8 cellular contexts compared by ENCODE assay signal in the genomic region with DNA sequence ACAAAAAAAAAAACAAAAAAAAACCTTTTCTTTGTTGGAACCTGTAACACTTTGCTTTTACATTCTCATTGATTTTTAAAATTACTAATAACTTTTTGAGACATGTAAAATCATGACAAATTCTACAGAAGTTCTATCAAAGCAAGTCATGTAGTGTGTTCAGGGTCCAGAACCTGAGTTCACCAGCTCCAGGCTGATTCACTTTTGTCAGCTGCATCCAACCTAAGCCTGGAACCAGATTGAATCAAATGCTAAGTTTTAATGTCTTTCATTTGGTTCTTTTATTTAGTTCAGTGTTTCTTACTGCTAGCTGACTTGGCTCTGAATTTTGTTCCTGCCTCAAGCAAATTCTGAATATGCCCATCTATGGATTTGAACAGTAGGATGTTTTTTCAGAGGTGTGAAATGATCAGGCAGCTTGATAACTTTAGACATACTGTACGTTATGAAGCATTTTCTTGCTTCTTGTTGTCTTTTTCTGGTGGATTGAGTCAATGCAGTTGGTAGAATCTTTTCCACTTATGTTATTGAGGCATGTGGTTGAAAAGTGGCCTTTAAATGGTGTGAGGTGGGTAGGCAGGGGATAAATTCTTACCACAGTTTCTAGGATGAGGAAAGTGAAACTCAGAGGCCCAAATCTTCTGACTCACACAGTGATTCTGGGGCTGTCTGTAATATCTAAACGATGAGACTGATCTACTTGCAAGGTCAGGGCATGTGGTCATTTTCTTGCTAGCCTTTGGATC.
DNase-seq lines count a peak whose midpoint lies in the region; ATAC-seq lines count a peak whose summit lies in the region.
"Not testable (repeated sequence)": the region's sequence is repeated elsewhere in the genome, so short reads cannot be mapped to it uniquely, and the experiment has no call there.

No MANE protein-coding gene starts in this region.

- H3K36me3 ChIP-seq in Karpas-422 (ENCODE audit: insufficient read depth, low read length) = not testable (repeated sequence)

- H3K4me3 ChIP-seq in Karpas-422 (ENCODE audit: low read length) = not testable (repeated sequence)

- H3K9me3 Mint-ChIP-seq in activated T-helper 17 cell treated with anti-CD3 and anti-CD28 coated beads, Interleukin-2, amount 50 U/mL, for 72 hours; stimulated activated naive B cell treated with anti-CD40 and anti-IgM and Interleukin-4, amounts not matched to agents 10 μg/mL and 1 μg/mL and 100 μg/mL, for 72 hours: not testable (repeated sequence)

- ATAC-seq in GM18502 (IDR thresholded peaks at IDR 0.05; ENCODE audit: poor library complexity, unreplicated experiment) (peak; percentile 73), GM21367 (IDR thresholded peaks at IDR 0.05; ENCODE audit: unreplicated experiment) (peak; percentile 54), HG02610 (IDR thresholded peaks at IDR 0.05; ENCODE audit: unreplicated experiment) (peak; percentile 84), HG03095 (IDR thresholded peaks at IDR 0.05; ENCODE audit: unreplicated experiment) (peak; percentile 50), left ventricle myocardium superior (peak; percentile 57)
- peak; percentile 93 for ATAC-seq in activated T-helper 17 cell treated with anti-CD3 and anti-CD28 coated beads, Interleukin-2, amount 50 U/mL, for 72 hours (replicated peaks)
- ATAC-seq in stimulated activated naive B cell treated with anti-CD40 and anti-IgM and Interleukin-4, amounts not matched to agents 10 μg/mL and 1 μg/mL and 100 μg/mL, for 72 hours (replicated peaks) = peak; percentile 91

- H3K9ac ChIP-seq in Karpas-422 (ENCODE audit: low read length) = not testable (repeated sequence)

- not testable (repeated sequence) for H3K27me3 Mint-ChIP-seq in activated T-helper 17 cell treated with anti-CD3 and anti-CD28 coated beads, Interleukin-2, amount 50 U/mL, for 72 hours; stimulated activated naive B cell treated with anti-CD40 and anti-IgM and Interleukin-4, amounts not matched to agents 10 μg/mL and 1 μg/mL and 100 μg/mL, for 72 hours

- not testable (repeated sequence) for DNase-seq in Karpas-422; left ventricle myocardium superior; stimulated activated naive B cell treated with anti-CD40 and anti-IgM and Interleukin-4, amounts not matched to agents 10 μg/mL and 1 μg/mL and 100 μg/mL, for 72 hours

- not testable (repeated sequence) for H3K27me3 ChIP-seq in Karpas-422 (ENCODE audit: low read length)

- not testable (repeated sequence) for H2AFZ ChIP-seq in Karpas-422 (ENCODE audit: low read length)

- not testable (repeated sequence) for H3K27ac ChIP-seq in Karpas-422 (ENCODE audit: low read length)

- H3K9me2 ChIP-seq in Karpas-422 (replicated peaks; ENCODE audit: insufficient read depth, low read length) = not testable (repeated sequence)

- H3K4me1 Mint-ChIP-seq in activated T-helper 17 cell treated with anti-CD3 and anti-CD28 coated beads, Interleukin-2, amount 50 U/mL, for 72 hours = not testable (repeated sequence)
- peaks cover 12 to 13% of the 10 kb centered on the region in 2 donors for H3K4me1 Mint-ChIP-seq in stimulated activated naive B cell treated with anti-CD40 and anti-IgM and Interleukin-4, amounts not matched to agents 10 μg/mL and 1 μg/mL and 100 μg/mL, for 72 hours

- H3K79me2 ChIP-seq in Karpas-422 (ENCODE audit: low read length) = not testable (repeated sequence)

- H3K4me2 ChIP-seq in Karpas-422 (ENCODE audit: low read depth, low read length, poor library complexity, severe bottlenecking) = peak overlapping the region; percentile 29

- not testable (repeated sequence) for H3K9me3 ChIP-seq in Karpas-422 (ENCODE audit: low read length)

- not testable (repeated sequence) for H3K4me1 ChIP-seq in Karpas-422 (ENCODE audit: low read length)

- not testable (repeated sequence) for H3K36me3 Mint-ChIP-seq in activated T-helper 17 cell treated with anti-CD3 and anti-CD28 coated beads, Interleukin-2, amount 50 U/mL, for 72 hours (ENCODE audit: low read depth); stimulated activated naive B cell treated with anti-CD40 and anti-IgM and Interleukin-4, amounts not matched to agents 10 μg/mL and 1 μg/mL and 100 μg/mL, for 72 hours

- not testable (repeated sequence) for H4K20me1 ChIP-seq in Karpas-422 (ENCODE audit: insufficient read depth, low read depth, low read length)

- intact Hi-C loops in left ventricle myocardium superior (cut with micrococcal nuclease) = not testable (repeated sequence)

- H3K27ac Mint-ChIP-seq in activated T-helper 17 cell treated with anti-CD3 and anti-CD28 coated beads, Interleukin-2, amount 50 U/mL, for 72 hours; stimulated activated naive B cell treated with anti-CD40 and anti-IgM and Interleukin-4, amounts not matched to agents 10 μg/mL and 1 μg/mL and 100 μg/mL, for 72 hours: not testable (repeated sequence)

- not testable (repeated sequence) for H3K4me3 Mint-ChIP-seq in activated T-helper 17 cell treated with anti-CD3 and anti-CD28 coated beads, Interleukin-2, amount 50 U/mL, for 72 hours; stimulated activated naive B cell treated with anti-CD40 and anti-IgM and Interleukin-4, amounts not matched to agents 10 μg/mL and 1 μg/mL and 100 μg/mL, for 72 hours
